ENCODE assay signal across 9 cellular contexts in genomic region chr7:131502810-131503545, GRCh38. TPM values are rescaled to one million over a fixed set of nuclear protein-coding genes. Genes with fewer than 3 reads are reported as not detected.
DNase-seq lines count a peak whose midpoint lies in the region; ATAC-seq and TF ChIP-seq lines count a peak whose summit lies in the region.
"Had no signal": no experiment of that assay in that cellular context is flagged by ENCODE, and none has a peak within 500 bp of the region (broad histone marks: within the 10 kb centered on the region; RNA-seq: fewer than 3 reads in every experiment).

No MANE protein-coding gene starts in this region.

- H3K9ac ChIP-seq in IMR-90 (ENCODE audit: low read depth, low read length) = no peak overlapping the region

- peak; percentile 33 for ATAC-seq in IMR-90 (ENCODE audit: low read depth)
- no peak for ATAC-seq in T-cell (replicated peaks in 1 of 4)
- peak; percentile 74 for ATAC-seq in Right ventricle myocardium inferior
- no peak for ATAC-seq in HG02763 (IDR thresholded peaks at IDR 0.05; ENCODE audit: unreplicated experiment)

- peaks cover 0 to 8% of the 10 kb centered on the region in 2 experiments; a peak in 1 of 4 replicates for H3K79me1 ChIP-seq in IMR-90 (ENCODE audit: low read depth in 1 of 2, low read length in 2 of 2)

- H2AK9ac ChIP-seq in IMR-90 (replicated peaks; ENCODE audit: low read depth, low read length, poor library complexity) = peak overlapping the region; percentile 6

- H3K9me1 ChIP-seq in IMR-90 (ENCODE audit: insufficient read depth, low read length) = peaks cover 27% of the 10 kb centered on the region

- peaks cover 3% of the 10 kb centered on the region for H3K36me3 Mint-ChIP-seq in T-cell

- intact Hi-C loops in IMR-90 (cut with micrococcal nuclease) (no loop called here), Right ventricle myocardium inferior (cut with DNase I) (no loop called here)

- H2AFZ ChIP-seq in IMR-90 (replicated peaks; ENCODE audit: low read length, poor library complexity) (no peak overlapping the region), osteoblast (ENCODE audit: low read length) (no peak overlapping the region)

- H3K9me3 Mint-ChIP-seq in T-cell = no peaks in the 10 kb centered on the region

- peaks cover 2% of the 10 kb centered on the region in 2 donors for H3K27me3 Mint-ChIP-seq in T-cell

- DNase-seq in IMR-90 = peak; percentile 49
- DNase-seq in T-cell = no peak
- no peak for DNase-seq in Right ventricle myocardium inferior (ENCODE audit: missing footprints)
- DNase-seq in skeletal muscle cell (ENCODE audit: low read depth) = peak; percentile 55
- no peak for DNase-seq in NCI-H187 (lab: John Stamatoyannopoulos, UW)
- no peak for DNase-seq in iPS-NIHi7 (ENCODE audit: extremely low spot score)
- DNase-seq in osteoblast (ENCODE audit: insufficient read length, low spot score, missing footprints) = no peak

- peak overlapping the region; percentile 28; the same call in 1 of the 2 replicates for H3K4ac ChIP-seq in IMR-90 (ENCODE audit: low read depth, low read length)

- H2BK15ac ChIP-seq in IMR-90 (ENCODE audit: low read depth, low read length) = no peak overlapping the region

- dilution Hi-C loops in IMR-90 (cut with HindIII; ENCODE audit: low sequenced_read_pairs, unreplicated experiment) = no loop called here

- no TSS peak for BruUV-seq in IMR-90 (replicated peaks; lab: Mats Ljungman, UMichigan)

- no peaks in the 10 kb centered on the region for H3K79me2 ChIP-seq in osteoblast (ENCODE audit: insufficient read depth, low read length)

- H3K27me3 ChIP-seq in IMR-90 (ENCODE audit: control insufficient read depth, insufficient read depth, low read length) (no peaks in the 10 kb centered on the region), osteoblast (ENCODE audit: insufficient read depth, low read length) (no peaks in the 10 kb centered on the region)

- H4K8ac ChIP-seq in IMR-90 (ENCODE audit: low read depth in 2 of 2, low read length in 2 of 2) = peak overlapping the region in 1 of 2 experiments; percentile 8; a peak in 1 of 4 replicates

- H4K20me1 ChIP-seq in IMR-90 (ENCODE audit: insufficient read depth, low read length) = peaks cover 13% of the 10 kb centered on the region
- H4K20me1 ChIP-seq in osteoblast (ENCODE audit: insufficient read depth, low read length) = no peaks in the 10 kb centered on the region

- no peak overlapping the region for H2BK5ac ChIP-seq in IMR-90 (ENCODE audit: low read depth, low read length, poor library complexity, severe bottlenecking)

- no peak for TF ChIP-seq RAD21 in IMR-90 (IDR thresholded peaks at IDR 0.05; ENCODE audit: low read length)

- H3K4me3 ChIP-seq in IMR-90 (ENCODE audit: insufficient read depth, low read depth, low read length) (no peak overlapping the region), skeletal muscle cell (ENCODE audit: low read depth, low read length) (no peak overlapping the region), osteoblast (ENCODE audit: insufficient read depth, low read length) (no peak overlapping the region)
- H3K4me3 ChIP-seq: thoracic aorta had no signal

- H3K18ac ChIP-seq in IMR-90 (ENCODE audit: low read depth, low read length) = no peak overlapping the region

- peak overlapping the region; percentile 9; the same call in 1 of the 2 replicates for H3K4me2 ChIP-seq in IMR-90 (ENCODE audit: low read depth, low read length)
- no peak overlapping the region for H3K4me2 ChIP-seq in osteoblast (ENCODE audit: insufficient read depth, low read length)

- H3K36me3 ChIP-seq in IMR-90 (ENCODE audit: control insufficient read depth, insufficient read depth, low read length) (no peaks in the 10 kb centered on the region), osteoblast (ENCODE audit: insufficient read depth, low read length) (peaks cover 2% of the 10 kb centered on the region)
- H3K36me3 ChIP-seq: thoracic aorta had no signal

- TF ChIP-seq CTCF in IMR-90 (conservative IDR thresholded peaks at IDR 0.05; ENCODE audit: low read depth, low read length) (no peak), osteoblast (IDR thresholded peaks at IDR 0.05; ENCODE audit: extremely low read depth, low read depth, low read length) (no peak)

- CTCF ChIA-PET in IMR-90 (lab: Yijun Ruan, JAX) = no interaction called here
- CTCF ChIA-PET in T-cell (lab: Charles Lee) = interaction anchor here in 1 of 2 donors (0.5 kb wide), 1 partner anchor 25 kb away, joined by 5 read pairs; no protein-coding TSS in a partner anchor

- 48% methylated on average over 2 of the region's 10 CpGs; no CpG with 5 or more reads in 1 of the 2 experiments for WGBS in IMR-90 (ENCODE audit: extremely low coverage in 2 of 2, insufficient read length in 1 of 2), 2 experiments

- H3K4me1 ChIP-seq in IMR-90 (ENCODE audit: control insufficient read depth, insufficient read depth, low read length) = peaks cover 24% of the 10 kb centered on the region
- H3K4me1 ChIP-seq in osteoblast (ENCODE audit: insufficient read depth, low read length) = peaks cover 19% of the 10 kb centered on the region

- POLR2A ChIA-PET in IMR-90 (lab: Charles Lee; ENCODE audit: unreplicated experiment) = interaction anchor here (1.2 kb wide), 1 partner anchor 9 kb away, joined by 3 read pairs; no protein-coding TSS in a partner anchor
- POLR2A ChIA-PET in T-cell (lab: Charles Lee) = no interaction called here

- no peak for TF ChIP-seq POLR2A in IMR-90 (IDR thresholded peaks at IDR 0.05; ENCODE audit: low read depth, low read length)

- H3K27ac Mint-ChIP-seq in T-cell = peak overlapping the region; percentile 72 to 90

- H2BK20ac ChIP-seq in IMR-90 (ENCODE audit: low read depth, low read length) = no peak overlapping the region

- peaks cover 36 to 37% (median 36%) of the 10 kb centered on the region in 3 donors for H3K4me1 Mint-ChIP-seq in T-cell

- H3K4me3 Mint-ChIP-seq in T-cell = no peak overlapping the region

- H2BK120ac ChIP-seq in IMR-90 (ENCODE audit: low read depth, low read length) = no peak overlapping the region

- peak overlapping the region; percentile 56; the same call in 1 of the 2 replicates for H2AK5ac ChIP-seq in IMR-90 (ENCODE audit: low read depth, low read length)

- in situ Hi-C loops in IMR-90 (cut with MboI; ENCODE audit: low sequenced_read_pairs) = no loop called here

- H3K23ac ChIP-seq in IMR-90 (ENCODE audit: low read depth, low read length) = no peak overlapping the region

- no peak overlapping the region for H3K27ac ChIP-seq in IMR-90 (ENCODE audit: insufficient read depth, low read length)
- H3K27ac ChIP-seq in osteoblast (ENCODE audit: low read depth, low read length) = no peak overlapping the region
- H3K27ac ChIP-seq: thoracic aorta had no signal

- no peaks in the 10 kb centered on the region for H3K9me3 ChIP-seq in IMR-90 (ENCODE audit: control insufficient read depth, insufficient read depth, low read length)
- no peaks in the 10 kb centered on the region for H3K9me3 ChIP-seq in osteoblast (ENCODE audit: low read depth, low read length)
- H3K9me3 ChIP-seq: thoracic aorta had no signal

- no peak overlapping the region for H4K91ac ChIP-seq in IMR-90 (ENCODE audit: insufficient read depth, low read depth, low read length)

- H4K5ac ChIP-seq in IMR-90 (ENCODE audit: low read depth, low read length) = no peak overlapping the region

- H3K14ac ChIP-seq in IMR-90 (replicated peaks; ENCODE audit: low read depth, low read length) = 0 out of 2 replicates have a peak overlapping the region, but pooled peaks have one; percentile 16

- no peak overlapping the region for H3K56ac ChIP-seq in IMR-90 (ENCODE audit: extremely low read depth, insufficient read depth, low read length)

TF ChIP-seq in IMR-90, 13 proteins besides CTCF, POLR2A, EP300 and RAD21:
- TF ChIP-seq RCOR1 (IDR thresholded peaks at IDR 0.05; ENCODE audit: insufficient replicate concordance, low read length) (no peak), NFE2L2 (IDR thresholded peaks at IDR 0.05; ENCODE audit: low read depth, low read length) (no peak), SMC3 (IDR thresholded peaks at IDR 0.05; ENCODE audit: low read depth, low read length) (no peak), FOS (IDR thresholded peaks at IDR 0.05; ENCODE audit: low read depth, low read length) (no peak), RFX5 (IDR thresholded peaks at IDR 0.05; ENCODE audit: low read depth, low read length) (no peak), MAZ (IDR thresholded peaks at IDR 0.05; ENCODE audit: borderline replicate concordance, low read depth, low read length) (no peak), USF2 (IDR thresholded peaks at IDR 0.05; ENCODE audit: low read depth, low read length) (no peak), MXI1 (IDR thresholded peaks at IDR 0.05; ENCODE audit: borderline replicate concordance, low read depth, low read length) (no peak), CHD1 (IDR thresholded peaks at IDR 0.05; ENCODE audit: low read depth, low read length) (no peak), CEBPB (IDR thresholded peaks at IDR 0.05; ENCODE audit: low read depth, low read length) (no peak), BHLHE40 (IDR thresholded peaks at IDR 0.05; ENCODE audit: low read depth, low read length) (no peak), ELK1 (IDR thresholded peaks at IDR 0.05; ENCODE audit: borderline replicate concordance, low read depth, low read length) (no peak), MAFK (IDR thresholded peaks at IDR 0.05; ENCODE audit: low read depth, low read length) (no peak)

RNA-seq across cellular contexts. Expression of gene PODXL, which starts 53.5 kb away (rescaled TPM):
- total RNA-seq in IMR-90 (2012; rRNA removed) (1.3 and 1.4 TPM in 2 replicates), T-cell (1 to 10 TPM in 3 of 5 donors, under 1 TPM in 2; 0.63 to 2.6 (median 1.5) TPM), Right ventricle myocardium inferior (59.0 TPM), osteoblast (0.88 and 1.4 TPM in 2 replicates)
- 3.8 and 4.2 TPM in 2 replicates for polyA plus RNA-seq in IMR-90 (2012; rRNA removed)
- polyA plus RNA-seq in IMR-90 (2012; cell fraction: cytosol; rRNA removed) = 1.9 and 2.1 TPM in 2 replicates
- polyA plus RNA-seq in IMR-90 (2012; cell fraction: nucleus; rRNA removed; ENCODE audit: low replicate concordance) = 6.7 and 7.8 TPM in 2 replicates

Comparison
In these comparisons a context has a peak if more than half of its experiments do, and no peak if none do; other contexts are left out.
1. ATAC-seq: peak in IMR-90 (single experiment) and Right ventricle myocardium inferior (single experiment); none in T-cell (0 of 4) and HG02763 (single experiment).
2. DNase-seq: peak in IMR-90 (single experiment) and skeletal muscle cell (single experiment); none in T-cell (0 of 34), Right ventricle myocardium inferior (single experiment), NCI-H187 (0 of 2), iPS-NIHi7 (single experiment) and osteoblast (single experiment).
3. RNA of gene PODXL, which starts 53.5 kb away (total RNA-seq): 59.0 TPM in Right ventricle myocardium inferior (single experiment); 0.63 to 2.6 TPM in T-cell, 0.88 to 1.4 TPM in osteoblast and 1.3 to 1.4 TPM in IMR-90; every median in the first group is over 10 times any median in the second.